In genomic region chr3:69408989-69409388, GRCh38 we compare ENCODE assay signal across 11 cellular contexts.
"Had no signal": no experiment of that assay in that cellular context is flagged by ENCODE, and none has a peak within 500 bp of the region (broad histone marks: within the 10 kb centered on the region; RNA-seq: fewer than 3 reads in every experiment).

No MANE protein-coding gene starts in this region.

- DNase-seq: activated CD4-positive, alpha-beta T cell treated with anti-CD3 and anti-CD28 coated beads for 48 hours; activated CD8-positive, alpha-beta T cell treated with anti-CD3 and anti-CD28 coated beads, Interleukin-2, amount 10 ng/mL, durations not matched to agents 7 days and 5 days; activated naive CD4-positive, alpha-beta T cell treated with anti-CD3 and anti-CD28 coated beads for 36 hours; immature natural killer cell; naive B cell; stimulated activated CD4-positive, alpha-beta T cell treated with anti-CD3 and anti-CD28 coated beads, Interleukin-12 subunit alpha, Interleukin-12 subunit beta, amount 100 ng/mL, for 4 hours; stimulated activated naive CD8-positive, alpha-beta T cell treated with anti-CD3 and anti-CD28 coated beads, Interleukin-15, Interleukin-2, amounts not matched to agents 100 U/mL and 50 U/mL, for 24 hours had no signal

- H3K36me3 ChIP-seq: vagina had no signal

- H3K27ac ChIP-seq: vagina had no signal

- H3K27me3 ChIP-seq: vagina had no signal

- ATAC-seq: activated CD8-positive, alpha-beta T cell treated with anti-CD3 and anti-CD28 coated beads, Interleukin-2, amount 10 ng/mL, durations not matched to agents 7 days and 5 days; activated T-helper 17 cell treated with anti-CD3 and anti-CD28 coated beads, Interleukin-2, amount 50 U/mL, for 72 hours; SK-N-SH treated with all-trans-retinoic acid at 6 μM for 48 hours; stimulated activated naive CD8-positive, alpha-beta T cell treated with anti-CD3 and anti-CD28 coated beads, Interleukin-15, Interleukin-2, amounts not matched to agents 100 U/mL and 50 U/mL, for 24 hours had no signal

- H3K4me1 ChIP-seq: parathyroid adenoma had no signal

- H3K4me3 ChIP-seq: vagina had no signal
